Comparison of ENCODE assay signal across 8 cellular contexts in genomic region chr6:34768148-34768547, GRCh38.
"Had no signal": no experiment of that assay in that cellular context is flagged by ENCODE, and none has a peak within 500 bp of the region (broad histone marks: within the 10 kb centered on the region; RNA-seq: fewer than 3 reads in every experiment).

No MANE protein-coding gene starts in this region.

- FAIRE-seq: HepG2, HTR-8/SVneo, K562 had no signal

- DNase-seq: IMR-90, KBM-7, KG1 had no signal

- H3K9me3 Mint-ChIP-seq: IgD-negative memory B cell had no signal

- H3K4me3 ChIP-seq: K562 had no signal

- H3K27me3 Mint-ChIP-seq: IgD-negative memory B cell had no signal

- H3K27ac ChIP-seq: HL-60 had no signal
